In the genomic region with DNA sequence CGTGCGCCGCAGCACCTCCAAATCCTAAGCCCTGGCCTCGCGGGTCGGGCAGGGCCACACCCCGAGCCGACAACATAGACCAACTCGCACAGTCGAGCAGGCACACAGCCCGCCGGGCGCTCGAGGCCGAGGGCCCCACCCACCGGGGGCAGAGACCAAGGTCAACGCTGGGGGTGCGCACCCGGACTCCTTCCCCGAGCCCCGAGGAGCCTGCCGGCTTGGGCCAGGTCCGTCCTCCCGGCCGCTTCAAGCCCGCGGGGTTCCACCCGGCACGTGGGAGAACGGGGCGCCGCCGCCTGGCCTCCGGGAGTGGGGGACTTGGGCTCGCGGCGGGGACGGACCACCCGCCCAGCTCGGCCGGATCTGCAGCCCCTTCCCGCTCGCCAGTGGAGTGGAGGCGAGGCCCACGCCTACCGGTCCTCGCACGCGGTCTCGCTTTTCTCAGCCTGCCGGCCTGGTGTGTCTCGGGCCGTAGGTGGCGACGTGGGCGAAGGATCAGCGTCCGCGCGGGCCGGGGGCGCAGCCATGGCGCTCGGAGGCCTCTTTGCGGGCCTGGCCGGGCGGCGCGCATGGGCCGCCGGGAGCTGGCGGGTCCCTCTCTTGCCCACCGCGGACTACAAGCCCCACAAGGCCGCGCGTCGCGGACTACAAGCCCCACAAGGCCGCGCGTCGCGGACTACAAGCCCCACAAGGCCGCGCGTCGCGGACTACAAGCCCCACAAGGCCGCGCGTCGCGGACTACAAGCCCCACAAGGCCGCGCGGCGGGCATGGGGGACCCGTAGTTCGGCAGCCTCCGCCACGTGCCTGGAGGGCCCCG, we compare ENCODE assay signal across 8 cellular contexts. TPM values are rescaled to one million over a fixed set of nuclear protein-coding genes. Genes with fewer than 3 reads are reported as not detected.
DNase-seq lines count a peak whose midpoint lies in the region; ATAC-seq and TF ChIP-seq lines count a peak whose summit lies in the region.

A gene (minus strand): TSS at position 571 of the 818 bp plus-strand sequence. CDS start 44 bp downstream, at position 527.

- no peaks in the 10 kb centered on the region for H3K27me3 ChIP-seq in Peyer's patch

- peaks cover 10 to 44% (median 30%) of the 10 kb centered on the region in 4 donors for H3K4me1 Mint-ChIP-seq in naive thymus-derived CD8-positive, alpha-beta T cell

- peak within 1 kb of the TSS; percentile 66 to 100 (median 92) for H3K4me3 ChIP-seq in Peyer's patch

- peak within 1 kb of the TSS; percentile 90 to 99 (median 94) for H3K27ac ChIP-seq in Peyer's patch

- TF ChIP-seq CTCF in Peyer's patch (IDR thresholded peaks at IDR 0.05), result peak in 2 of 6 experiments; percentile 1

- no peaks in the 10 kb centered on the region for H3K9me3 Mint-ChIP-seq in naive thymus-derived CD8-positive, alpha-beta T cell

- no peaks in the 10 kb centered on the region for H3K36me3 ChIP-seq in Peyer's patch

- peak within 1 kb of the TSS; percentile 22 to 93 (median 82) for H3K27ac Mint-ChIP-seq in naive thymus-derived CD8-positive, alpha-beta T cell

- DNase-seq in D341Med (ENCODE audit: low spot score) (peak; percentile 93), HT1080 (ENCODE audit: low read depth) (peak; percentile 85), Peyer's patch (peak; percentile 91 to 96 (median 94)), fibroblast of gingiva (ENCODE audit: low read depth) (peak; percentile 88)
- DNase-seq in activated T-helper 1 cell treated with anti-CD3 and anti-CD28 coated beads, Interleukin-2, amount 50 U/mL, for 16 hours (ENCODE audit: low read depth in 1 of 2, low spot score in 1 of 2), result peak; percentile 75 to 85
- DNase-seq in naive thymus-derived CD8-positive, alpha-beta T cell, result peak; percentile 83 to 95 (median 89)
- DNase-seq in stimulated activated naive CD4-positive, alpha-beta T cell (lab: John Stamatoyannopoulos, UW), result peak; percentile 86 to 94 (median 90)

- ATAC-seq in GM21360 (IDR thresholded peaks at IDR 0.05; ENCODE audit: unreplicated experiment), result peak; percentile 56
- peak; percentile 81 to 85 for ATAC-seq in naive thymus-derived CD8-positive, alpha-beta T cell

- peak; percentile 76 to 83 for TF ChIP-seq POLR2A in Peyer's patch (IDR thresholded peaks at IDR 0.05)

- H3K36me3 Mint-ChIP-seq in naive thymus-derived CD8-positive, alpha-beta T cell, result peaks cover 0 to 9% (median 2%) of the 10 kb centered on the region in 3 donors

- POLR2A ChIA-PET in naive thymus-derived CD8-positive, alpha-beta T cell (lab: Charles Lee), result interaction anchor here (0.6 to 2.4 kb wide), 21 partner anchors 12 to 459 kb away, joined by 3 to 19 read pairs (median 4); a partner anchor contains a TSS

- H3K9me3 ChIP-seq in Peyer's patch, result no peaks in the 10 kb centered on the region

- H3K4me1 ChIP-seq in Peyer's patch, result peaks cover 19 to 66% (median 32%) of the 10 kb centered on the region in 4 donors

- H3K27me3 Mint-ChIP-seq in naive thymus-derived CD8-positive, alpha-beta T cell, result no peaks in the 10 kb centered on the region

- H3K4me3 Mint-ChIP-seq in naive thymus-derived CD8-positive, alpha-beta T cell, result peak within 1 kb of the TSS; percentile 76 to 89 (median 84)

RNA-seq across cellular contexts. Expression of the gene that starts here (rescaled TPM):
- total RNA-seq in HT1080 (2014; rRNA removed; shearing (Covaris generic)), result 17.1 and 26.0 TPM in 2 replicates
- 15.1 and 15.5 TPM in 2 replicates for polyA plus RNA-seq in HT1080 (2015; cell fraction: cytosol; rRNA removed)
- 38.9 and 51.3 TPM in 2 replicates for polyA plus RNA-seq in HT1080 (2015; cell fraction: nucleus; rRNA removed)
- 100 to 1,000 TPM in 3 of 4 donors, 10 to 100 TPM in 1; 70.4 to 189 (median 136) TPM for total RNA-seq in Peyer's patch
- total RNA-seq in naive thymus-derived CD8-positive, alpha-beta T cell, result 10 to 100 TPM; 48.2 to 50.9 TPM
- 10 to 100 TPM; 19.8 to 28.3 (median 21.0) TPM for polyA plus RNA-seq in naive thymus-derived CD8-positive, alpha-beta T cell

Comparison
In these comparisons a context has a peak if more than half of its experiments do, and no peak if none do; other contexts are left out.
1. Peak in every context shown above with its lines: DNase-seq, ATAC-seq, H3K4me3 ChIP-seq and H3K27ac ChIP-seq.